8 cellular contexts compared by ENCODE assay signal in the genomic region with DNA sequence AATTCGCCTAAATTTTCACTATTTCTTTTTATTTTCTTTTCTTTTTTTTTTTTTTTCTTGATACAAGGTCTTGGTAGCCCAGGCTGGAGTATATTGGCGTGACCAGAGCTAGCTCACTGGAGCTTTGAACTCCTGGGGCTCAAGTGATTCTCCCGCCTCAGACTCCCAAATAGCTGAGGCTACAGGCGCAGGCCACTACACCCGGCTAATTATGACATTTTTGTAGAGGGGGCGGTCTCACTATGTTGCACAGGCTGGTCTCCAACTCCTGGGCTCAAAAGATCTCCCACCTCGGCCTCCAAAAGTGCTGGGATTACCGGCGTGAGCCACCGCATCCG. TPM values are rescaled to one million over a fixed set of nuclear protein-coding genes. Genes with fewer than 3 reads are reported as not detected.
DNase-seq lines count a peak whose midpoint lies in the region; ATAC-seq, FAIRE-seq and TF ChIP-seq lines count a peak whose summit lies in the region.

No MANE protein-coding gene starts in this region.

- TF ChIP-seq CTCF in cardiac muscle cell (IDR thresholded peaks at IDR 0.05; ENCODE audit: low read depth, low read length) (no peak), GM12878 (IDR thresholded peaks at IDR 0.05 in 2 of 3, conservative IDR thresholded peaks at IDR 0.05 in 1 of 3; ENCODE audit: control insufficient read depth in 2 of 3, extremely low read depth in 1 of 3, insufficient read depth in 1 of 3, low read depth in 3 of 3, low read length in 3 of 3) (no peak), omental fat pad (IDR thresholded peaks at IDR 0.05) (no peak)

- ATAC-seq in left ventricle myocardium superior (no peak), GM12878 (no peak), memory B cell (ENCODE audit: low read depth) (no peak), omental fat pad (ENCODE audit: low FRiP score) (no peak), HG02852 (IDR thresholded peaks at IDR 0.05; ENCODE audit: unreplicated experiment) (no peak)

- RAD21 ChIA-PET in GM12878 (lab: Charles Lee; ENCODE audit: unreplicated experiment) = interaction anchor here (1.5 kb wide), 1 partner anchor 10 kb away, joined by 3 read pairs; no protein-coding TSS in a partner anchor

- SMC1A ChIA-PET in GM12878 (lab: Charles Lee; ENCODE audit: uncharacterized antibody, unreplicated experiment) = interaction anchor here (1.3 kb wide), 1 partner anchor 43 kb away, joined by 3 read pairs; no protein-coding TSS in a partner anchor

- H3K4me3 ChIP-seq in cardiac muscle cell (peak overlapping the region; percentile 68), GM12878 (peak overlapping the region; percentile 64; the same call in 1 of the 2 replicates), urinary bladder (ENCODE audit: low read depth, low read length) (peak overlapping the region; percentile 57)

- peak overlapping the region; percentile 85 for H3K9ac ChIP-seq in GM12878 (ENCODE audit: control insufficient read depth, insufficient read depth, low read length)

- peak overlapping the region; percentile 93 for H3K27ac Mint-ChIP-seq in memory B cell

- DNase-seq in cardiac muscle cell (ENCODE audit: low read depth in 1 of 2, low spot score in 1 of 2) (no peak), left ventricle myocardium superior (no peak), GM12878 (ENCODE audit: low read depth, low spot score) (no peak), memory B cell (ENCODE audit: low spot score in 2 of 2) (no peak), omental fat pad (ENCODE audit: low spot score) (no peak), amygdala (lab: John Stamatoyannopoulos, UW) (no peak)

- no peak for TF ChIP-seq EP300 in GM12878 (IDR thresholded peaks at IDR 0.05; ENCODE audit: borderline replicate concordance in 1 of 2, control insufficient read depth in 1 of 2, low read depth in 2 of 2, low read length in 2 of 2)

- H3K4me2 ChIP-seq in GM12878 (ENCODE audit: control insufficient read depth, insufficient read depth) = peak overlapping the region; percentile 90

- intact Hi-C loops in left ventricle myocardium superior (cut with micrococcal nuclease) (no loop called here), GM12878 (cut with micrococcal nuclease; ENCODE audit: unreplicated experiment) (no loop called here)

- H3K36me3 ChIP-seq in cardiac muscle cell (no peaks in the 10 kb centered on the region), GM12878 (ENCODE audit: control insufficient read depth in 2 of 2, insufficient read depth in 2 of 2, low read length in 1 of 2) (no peaks in the 10 kb centered on the region), urinary bladder (ENCODE audit: insufficient read depth) (no peaks in the 10 kb centered on the region)

- POLR2A ChIA-PET in GM12878 (lab: Charles Lee) = interaction anchor here (0.6 kb wide), 2 partner anchors 51 to 197 kb away, joined by 3 to 4 read pairs; no protein-coding TSS in a partner anchor

- no peaks in the 10 kb centered on the region for H3K9me3 Mint-ChIP-seq in memory B cell

- H3K4me1 Mint-ChIP-seq in memory B cell = peaks cover 4% of the 10 kb centered on the region

- in situ Hi-C loops in GM12878 (cut with MboI) = no loop called here

- H4K20me1 ChIP-seq in GM12878 (ENCODE audit: control insufficient read depth, insufficient read depth) = no peaks in the 10 kb centered on the region

- TF ChIP-seq RAD21 in GM12878 (IDR thresholded peaks at IDR 0.05; ENCODE audit: insufficient read depth, low read depth, low read length) = no peak

- H3K27me3 ChIP-seq in cardiac muscle cell = no peaks in the 10 kb centered on the region
- no peaks in the 10 kb centered on the region for H3K27me3 ChIP-seq in GM12878 (replicated peaks in 1 of 2; ENCODE audit: control insufficient read depth in 2 of 2, insufficient read depth in 2 of 2, low read length in 1 of 2)

- no peaks in the 10 kb centered on the region for H3K79me2 ChIP-seq in GM12878 (ENCODE audit: control insufficient read depth, insufficient read depth, low read length)

- H3K27ac ChIP-seq in cardiac muscle cell (peak overlapping the region; percentile 95), GM12878 (ENCODE audit: control insufficient read depth, insufficient read depth) (no peak overlapping the region; the same call in 1 of the 2 replicates), urinary bladder (ENCODE audit: low read depth) (no peak overlapping the region)

- no peak for TF ChIP-seq POLR2A in GM12878 (IDR thresholded peaks at IDR 0.05; ENCODE audit: low read depth, low read length)

- H3K36me3 Mint-ChIP-seq in memory B cell = no peaks in the 10 kb centered on the region

- 51% methylated on average over 11 of the region's 11 CpGs for WGBS in GM12878 (ENCODE audit: insufficient coverage, insufficient replicate concordance, low lambda C conversion rate, missing lambda C conversion rate)
- WGBS in urinary bladder = 59% methylated on average over 11 of the region's 11 CpGs

- FAIRE-seq in GM12878 (lab: Jason Lieb, UNC) = no peak

- no peaks in the 10 kb centered on the region for H3K4me1 ChIP-seq in cardiac muscle cell (ENCODE audit: low read depth)
- no peaks in the 10 kb centered on the region for H3K4me1 ChIP-seq in GM12878 (ENCODE audit: control insufficient read depth, insufficient read depth, low read length)
- no peaks in the 10 kb centered on the region for H3K4me1 ChIP-seq in urinary bladder (ENCODE audit: insufficient read depth)

- BruUV-seq in GM12878 (replicated peaks; lab: Mats Ljungman, UMichigan) = no TSS peak

- CTCF ChIA-PET in GM12878 (lab: Yijun Ruan, JAX) = interaction anchor here (1.3 to 1.5 kb wide), 2 partner anchors 10 to 94 kb away, joined by 4 to 5 read pairs; no protein-coding TSS in a partner anchor

- H3K9me3 ChIP-seq in cardiac muscle cell (ENCODE audit: low read depth) (no peaks in the 10 kb centered on the region), GM12878 (replicated peaks; ENCODE audit: control insufficient read depth, insufficient read depth, low read length) (no peaks in the 10 kb centered on the region)

- peak overlapping the region; percentile 96 for H3K4me3 Mint-ChIP-seq in memory B cell

- peak overlapping the region; percentile 88; the same call in 1 of the 2 replicates for H2AFZ ChIP-seq in GM12878 (ENCODE audit: control insufficient read depth, low read depth, low read length)

- H3K27me3 Mint-ChIP-seq in memory B cell = no peaks in the 10 kb centered on the region

TF ChIP-seq in GM12878, 131 proteins besides CTCF, POLR2A, EP300 and RAD21 (continues in another document):
- no peak for TF ChIP-seq SIN3A (IDR thresholded peaks at IDR 0.05; ENCODE audit: low read depth, low read length)
- no peak for TF ChIP-seq ZZZ3 (IDR thresholded peaks at IDR 0.05; ENCODE audit: control insufficient read depth, insufficient read length, low read depth)
- TF ChIP-seq E2F4 (IDR thresholded peaks at IDR 0.05; ENCODE audit: low read depth, low read length) = no peak
- no peak for TF ChIP-seq CHD1 (IDR thresholded peaks at IDR 0.05; ENCODE audit: low read depth, low read length)
- TF ChIP-seq SMARCA5 (IDR thresholded peaks at IDR 0.05) = no peak
- no peak for TF ChIP-seq CREB1 (IDR thresholded peaks at IDR 0.05; ENCODE audit: low read depth)

RNA-seq across cellular contexts. Expression of gene LSM14A, which starts 37.3 kb away (rescaled TPM):
- total RNA-seq in cardiac muscle cell (115 and 203 TPM in 2 replicates), left ventricle myocardium superior (66.6 TPM), GM12878 (2014; rRNA removed) (59.9 and 78.5 TPM in 2 replicates), GM12878 (2014; rRNA removed; fragmentation: Illumina TruSeq; extraction: Trizol) (86.0 and 94.1 TPM in 2 replicates), GM12878 (2021) (78.2 and 89.5 TPM in 2 replicates), urinary bladder (133 TPM), omental fat pad (100 to 1,000 TPM in 1 of 4 donors, 10 to 100 TPM in 3; 63.0 to 128 (median 93.1) TPM)
- polyA plus RNA-seq in cardiac muscle cell (88.5 and 133 TPM in 2 replicates), GM12878 (2011; rRNA removed) (131 and 153 TPM in 2 replicates), GM12878 (2014; fragmentation: Illumina TruSeq; extraction: Trizol) (85.8 and 106 TPM in 2 replicates), GM12878 (2014; fragmentation: Nextera tagmentation; extraction: Ambion mirVana) (10 to 100 TPM; 21.9 to 31.1 TPM), GM12878 (2014; rRNA removed) (193 and 198 TPM in 2 replicates), GM12878 (2016; fragmentation: Nextera tagmentation; extraction: Ambion mirVana) (10 to 100 TPM; 93.0 to 100.0 TPM), urinary bladder (130 TPM)
- total RNA-seq in GM12878 (2013; cell fraction: nucleolus; rRNA removed) = 121 and 123 TPM in 2 replicates
- polyA plus RNA-seq in GM12878 (2011; ENCODE audit: low read depth) = 48.0 TPM
- polyA plus RNA-seq in GM12878 (2011; cell fraction: cytosol; rRNA removed) = 126 and 140 TPM in 2 replicates
- polyA plus RNA-seq in GM12878 (2011; cell fraction: nucleus; rRNA removed) = 58.4 and 80.7 TPM in 2 replicates
- 92.8 and 111 TPM in 2 replicates for polyA plus RNA-seq in GM12878 (2012)
- polyA minus RNA-seq in GM12878 (2011; rRNA and poly(A)+ RNA removed) = 151 and 214 TPM in 2 replicates
- 48.6 and 58.8 TPM in 2 replicates for polyA minus RNA-seq in GM12878 (2011; cell fraction: cytosol; rRNA and poly(A)+ RNA removed)
- 81.7 and 156 TPM in 2 replicates for polyA minus RNA-seq in GM12878 (2011; cell fraction: nucleus; rRNA and poly(A)+ RNA removed)
